10 cellular contexts compared by ENCODE assay signal in the genomic region with DNA sequence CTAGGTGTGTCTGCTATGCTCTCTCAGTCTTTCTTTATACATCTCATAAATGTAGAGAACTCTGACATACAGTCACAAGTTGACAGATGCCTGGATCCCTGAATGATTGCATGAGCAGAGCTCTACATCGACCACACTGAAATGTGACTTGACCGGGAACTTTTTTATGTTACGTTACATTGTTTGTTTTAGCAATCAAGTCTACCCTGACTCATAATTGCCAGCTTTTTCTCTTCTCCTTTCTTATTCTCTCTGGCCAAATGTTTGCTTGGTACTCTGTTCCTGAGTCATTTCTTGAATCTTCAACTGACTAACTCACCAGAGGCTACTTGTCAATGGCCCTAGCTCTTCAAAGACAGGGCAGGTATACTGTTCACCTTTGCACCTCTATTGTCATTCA.
DNase-seq lines count a peak whose midpoint lies in the region; ATAC-seq and TF ChIP-seq lines count a peak whose summit lies in the region.
"Had no signal": no experiment of that assay in that cellular context is flagged by ENCODE, and none has a peak within 500 bp of the region (broad histone marks: within the 10 kb centered on the region; RNA-seq: fewer than 3 reads in every experiment).

No MANE protein-coding gene starts in this region.

- H3K27me3 Mint-ChIP-seq in MCF 10A (ENCODE audit: insufficient read depth, unreplicated experiment): no peaks in the 10 kb centered on the region
- H3K27me3 Mint-ChIP-seq: CD4-positive, CD25-positive, alpha-beta regulatory T cell; central memory CD8-positive, alpha-beta T cell had no signal

- no peaks in the 10 kb centered on the region for H3K27me3 ChIP-seq in breast epithelium
- H3K27me3 ChIP-seq in SJSA1 (replicated peaks): no peaks in the 10 kb centered on the region

- intact Hi-C loops in MCF 10A (cut with micrococcal nuclease): no loop called here
- intact Hi-C loops in breast epithelium (cut with DNase I; ENCODE audit: low total_unique reads): no loop called here

- TF ChIP-seq CTCF in MCF 10A (IDR thresholded peaks at IDR 0.05; ENCODE audit: unreplicated experiment): no peak
- TF ChIP-seq CTCF in breast epithelium (IDR thresholded peaks at IDR 0.05): no peak

- H3K27ac Mint-ChIP-seq in MCF 10A (ENCODE audit: low read depth, unreplicated experiment): no peak overlapping the region
- H3K27ac Mint-ChIP-seq: CD4-positive, CD25-positive, alpha-beta regulatory T cell had no signal

- no peak overlapping the region for H3K4me3 Mint-ChIP-seq in MCF 10A (ENCODE audit: unreplicated experiment)
- H3K4me3 Mint-ChIP-seq: CD4-positive, CD25-positive, alpha-beta regulatory T cell; central memory CD8-positive, alpha-beta T cell had no signal

- no peaks in the 10 kb centered on the region for H3K9me3 Mint-ChIP-seq in MCF 10A (ENCODE audit: unreplicated experiment)
- H3K9me3 Mint-ChIP-seq: central memory CD8-positive, alpha-beta T cell had no signal

- CTCF ChIA-PET in MCF 10A (lab: Yijun Ruan, JAX): interaction anchor here (0.6 kb wide), 1 partner anchor 44 kb away, joined by 3 read pairs; no protein-coding TSS in a partner anchor

- TF ChIP-seq POLR2A in breast epithelium (IDR thresholded peaks at IDR 0.05): no peak

- H3K27ac ChIP-seq in breast epithelium (no peak overlapping the region), SJSA1 (peak overlapping the region; percentile 20; the same call in 1 of the 2 replicates)

- peak; percentile 60 for ATAC-seq in HG03025 (IDR thresholded peaks at IDR 0.05; ENCODE audit: low FRiP score, unreplicated experiment)

- H3K4me3 ChIP-seq in breast epithelium: no peak overlapping the region
- no peak overlapping the region for H3K4me3 ChIP-seq in SJSA1

- H3K36me3 ChIP-seq in breast epithelium (no peaks in the 10 kb centered on the region), SJSA1 (no peaks in the 10 kb centered on the region)

- H3K4me1 Mint-ChIP-seq in MCF 10A (ENCODE audit: insufficient read depth, unreplicated experiment): peaks cover 24% of the 10 kb centered on the region

- H3K4me1 ChIP-seq in breast epithelium (no peaks in the 10 kb centered on the region), SJSA1 (replicated peaks) (peaks cover 67% of the 10 kb centered on the region)

- POLR2A ChIA-PET in MCF 10A (lab: Yijun Ruan, JAX): no interaction called here

- no peaks in the 10 kb centered on the region for H3K36me3 Mint-ChIP-seq in MCF 10A (ENCODE audit: insufficient read depth, unreplicated experiment)
- H3K36me3 Mint-ChIP-seq: CD4-positive, CD25-positive, alpha-beta regulatory T cell had no signal

- no TSS peak for BruUV-seq in MCF 10A (replicated peaks; lab: Mats Ljungman, UMichigan)

- H3K9me3 ChIP-seq in breast epithelium (no peaks in the 10 kb centered on the region), SJSA1 (replicated peaks) (no peaks in the 10 kb centered on the region)

- DNase-seq in MCF 10A (ENCODE audit: unreplicated experiment) (peak; percentile 60), breast epithelium (ENCODE audit: low spot score in 2 of 2) (no peak), SJSA1 (ENCODE audit: low read depth in 1 of 2, low spot score in 2 of 2) (peak in 1 of 2 experiments; percentile 78), stromal cell of bone marrow (ENCODE audit: low read depth) (peak; percentile 45), KG1 (lab: John Stamatoyannopoulos, UW) (no peak), NCI-H526 treated with DMSO at 0.1 percent for 48 hours (lab: John Stamatoyannopoulos, UW) (no peak)
- DNase-seq in activated naive CD4-positive, alpha-beta T cell (lab: John Stamatoyannopoulos, UW): no peak
- DNase-seq: CD4-positive, CD25-positive, alpha-beta regulatory T cell had no signal

Comparison
In these comparisons a context has a peak if more than half of its experiments do, and no peak if none do; other contexts are left out.
1. DNase-seq: peak in MCF 10A (single experiment) and stromal cell of bone marrow (single experiment); none in breast epithelium (0 of 2), activated naive CD4-positive, alpha-beta T cell (0 of 4), KG1 (single experiment) and NCI-H526 treated with DMSO at 0.1 percent for 48 hours (single experiment).